In the genomic region with DNA sequence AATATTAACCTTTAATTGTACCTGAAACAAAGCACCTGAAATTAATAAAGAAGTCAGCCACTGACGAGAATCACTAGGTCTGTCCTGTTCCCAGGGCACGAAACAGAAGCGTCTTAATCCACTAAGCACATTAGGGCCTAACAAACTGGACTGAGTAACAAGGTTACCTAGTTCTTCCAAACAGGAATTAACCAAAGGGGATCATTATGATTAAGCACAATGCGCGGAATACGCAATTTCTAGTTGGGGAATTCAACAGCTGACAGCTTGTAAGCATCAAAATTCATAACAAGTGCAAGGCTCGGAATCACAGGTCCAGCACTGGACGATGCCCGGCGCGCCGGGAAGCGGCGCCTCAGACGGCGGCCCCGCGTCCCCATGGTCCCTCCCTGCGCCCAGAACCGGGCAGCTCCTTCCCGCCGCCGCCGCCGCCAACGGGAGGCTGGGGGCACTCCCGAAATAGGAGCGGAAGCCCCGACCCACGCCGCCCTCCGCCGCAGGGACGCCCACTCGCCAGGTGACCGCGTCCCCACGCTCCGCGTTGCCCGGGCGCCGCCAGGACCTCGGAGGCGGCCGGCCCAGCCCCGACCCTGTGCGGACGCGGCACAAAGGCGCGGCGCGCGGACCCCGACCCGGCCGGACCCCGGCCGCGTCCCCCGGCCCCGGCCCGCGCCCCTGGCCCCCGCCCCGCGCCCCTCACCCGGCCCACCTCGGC, we compare ENCODE assay signal across 1 cellular context.
TF ChIP-seq lines count a peak whose summit lies in the region.

No MANE protein-coding gene starts in this region.

TF ChIP-seq in SK-N-SH treated with all-trans-retinoic acid at 6 μM for 48 hours, 23 proteins besides CTCF, POLR2A, EP300 and RAD21 (continued from another document):
- TF ChIP-seq TSHZ2 (CRISPR knock-in tag; IDR thresholded peaks at IDR 0.05), result no peak
